8 cellular contexts compared by ENCODE assay signal in the genomic region with DNA sequence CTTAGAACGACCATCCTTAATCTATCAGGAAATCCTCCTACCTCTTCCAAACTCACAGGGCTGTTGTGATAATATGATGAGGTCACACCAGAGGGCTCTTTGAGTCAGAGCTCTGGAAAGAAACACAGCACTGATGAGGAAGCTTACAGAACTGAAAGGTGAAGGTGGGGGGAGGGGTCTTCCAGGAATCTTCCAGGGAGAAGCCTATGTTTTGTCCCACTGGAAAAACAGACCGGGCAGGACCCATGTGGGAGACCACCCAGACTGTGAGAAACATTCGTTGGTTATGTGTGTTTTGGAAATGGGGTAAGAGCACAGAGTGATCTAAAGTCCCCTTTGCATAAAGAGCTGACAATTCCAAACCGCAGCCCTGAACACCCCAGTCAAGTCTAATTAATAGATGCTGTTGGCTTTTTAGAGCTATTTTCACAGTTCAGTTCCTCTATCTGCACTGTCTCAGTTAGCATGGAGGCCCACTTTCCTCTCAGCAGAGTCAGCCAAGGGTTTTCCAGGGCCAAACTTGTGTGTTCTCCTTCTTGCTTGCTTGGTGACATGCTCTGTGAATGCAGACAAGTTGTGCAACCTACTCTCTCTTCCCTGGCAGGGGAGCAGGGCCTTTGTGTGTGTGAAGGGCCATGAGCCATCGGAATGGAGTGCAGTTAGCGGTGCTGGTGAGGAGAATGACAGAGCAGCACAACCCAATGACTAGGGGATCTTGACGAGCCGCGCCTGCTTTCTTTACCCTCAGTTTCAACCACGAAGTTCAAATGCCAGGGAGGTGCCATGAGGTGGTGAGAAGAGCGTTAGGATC. TPM values are rescaled to one million over a fixed set of nuclear protein-coding genes. Genes with fewer than 3 reads are reported as not detected.
DNase-seq lines count a peak whose midpoint lies in the region; ATAC-seq, FAIRE-seq and TF ChIP-seq lines count a peak whose summit lies in the region.

No MANE protein-coding gene starts in this region.

- CTCF ChIA-PET in PC-9 (lab: Charles Lee) (interaction anchor here (1.1 kb wide), 1 partner anchor 21 kb away, joined by 3 read pairs; no protein-coding TSS in a partner anchor), GM10248 (lab: Yijun Ruan, JAX) (interaction anchor here (0.9 to 3.2 kb wide), 7 partner anchors 9 to 56 kb away, joined by 3 to 27 read pairs (median 6); partner anchors contain the start of gene PHLDA3)

- WGBS in pancreas, 2 donors: 70 to 79% methylated on average over 11 of the region's 11 CpGs

- peaks cover 43% of the 10 kb centered on the region for H3F3A ChIP-seq in PC-9 (ENCODE audit: insufficient read depth, low read depth)

- TF ChIP-seq CTCF in PC-9 (conservative IDR thresholded peaks at IDR 0.05) (no peak), pancreas (IDR thresholded peaks at IDR 0.05) (no peak), GM10248 (IDR thresholded peaks at IDR 0.05; ENCODE audit: control extremely low read depth, extremely low read depth, low read depth, missing control alignments) (no peak)

- peaks cover 56% of the 10 kb centered on the region for H3K4me1 ChIP-seq in PC-9 (replicated peaks; ENCODE audit: insufficient read depth)
- peaks cover 0 to 4% (median 0%) of the 10 kb centered on the region in 3 donors for H3K4me1 ChIP-seq in pancreas

- no peak overlapping the region for H3K4me3 ChIP-seq in PC-9
- no peak overlapping the region for H3K4me3 ChIP-seq in pancreas

- intact Hi-C loops in PC-9 (cut with micrococcal nuclease; ENCODE audit: unreplicated experiment) (no loop called here), pancreas (cut with DNase I) (no loop called here)

- no peaks in the 10 kb centered on the region for H4K20me1 ChIP-seq in PC-9 (ENCODE audit: insufficient read depth)

- H3K9me2 ChIP-seq in PC-9 (ENCODE audit: insufficient read depth): no peaks in the 10 kb centered on the region

- peak overlapping the region; percentile 95 for H3K27ac ChIP-seq in PC-9
- peak overlapping the region in 1 of 4 donors; percentile 33 for H3K27ac ChIP-seq in pancreas

- no peak overlapping the region for H2AFZ ChIP-seq in PC-9

- FAIRE-seq in pancreas (lab: Jason Lieb, UNC): no peak

- H3K27me3 ChIP-seq in PC-9 (ENCODE audit: insufficient read depth, low read depth) (no peaks in the 10 kb centered on the region), pancreas (no peaks in the 10 kb centered on the region)

- ATAC-seq in esophagus mucosa (peak; percentile 64), pancreas (peak in 3 of 4 donors; percentile 31 to 41 (median 36)), GM18519 (IDR thresholded peaks at IDR 0.05; ENCODE audit: low FRiP score, unreplicated experiment) (no peak)

- H3K36me3 ChIP-seq in PC-9 (ENCODE audit: low read depth): no peaks in the 10 kb centered on the region
- no peaks in the 10 kb centered on the region for H3K36me3 ChIP-seq in pancreas

- DNase-seq in EH (ENCODE audit: low read depth) (peak; percentile 98), PC-9 (peak; percentile 76 to 96), pancreas (no peak), GM10248 (ENCODE audit: extremely low spot score) (no peak), DMS79 (lab: John Stamatoyannopoulos, UW) (no peak)
- DNase-seq in activated T-cell treated with anti-CD3 and anti-CD28 coated beads, Interleukin-2, amount 50 U/mL, for 1 hour: no peak

- H3K79me2 ChIP-seq in PC-9 (ENCODE audit: low read depth): no peaks in the 10 kb centered on the region

- H3K9me3 ChIP-seq in PC-9 (ENCODE audit: insufficient read depth, low read depth) (no peaks in the 10 kb centered on the region), pancreas (no peaks in the 10 kb centered on the region)

- H3K4me2 ChIP-seq in PC-9: peak overlapping the region; percentile 54

- no TSS peak for BruUV-seq in PC-9 (replicated peaks; lab: Mats Ljungman, UMichigan)

- POLR2A ChIA-PET in PC-9 (lab: Charles Lee; ENCODE audit: unreplicated experiment) (no interaction called here), GM10248 (lab: Yijun Ruan, JAX) (no interaction called here)

RNA-seq across cellular contexts. Expression of gene PHLDA3, which starts 12.3 kb away (rescaled TPM):
- total RNA-seq in PC-9 (2021) (31.6 and 46.4 TPM in 2 replicates), esophagus mucosa (78.6 TPM), pancreas (10 to 100 TPM in 4 of 6 donors, 1 to 10 TPM in 2; 8.6 to 24.4 (median 15.7) TPM)
- 10 to 100 TPM; 10.8 to 11.9 TPM for polyA plus RNA-seq in pancreas

RNA-seq across cellular contexts. Expression of gene TNNI1, which starts 35.2 kb away (rescaled TPM):
- total RNA-seq in PC-9 (2021): not detected in 2 replicates
- total RNA-seq in esophagus mucosa: not detected
- total RNA-seq in pancreas: not detected
- polyA plus RNA-seq in pancreas: under 1 TPM; 0.04 to 0.63 TPM

RNA-seq across cellular contexts. Expression of gene CSRP1, which starts 50.2 kb away (rescaled TPM):
- total RNA-seq in PC-9 (2021) (56.8 and 61.3 TPM in 2 replicates), esophagus mucosa (115 TPM), pancreas (10 to 100 TPM; 49.6 to 91.9 (median 54.8) TPM)
- polyA plus RNA-seq in pancreas: 100 to 1,000 TPM in 1 of 2 donors, 10 to 100 TPM in 1; 91.9 to 103 TPM

RNA-seq across cellular contexts. Expression of gene LAD1, which starts 57.6 kb away (rescaled TPM):
- total RNA-seq in PC-9 (2021) (54.7 and 61.6 TPM in 2 replicates), esophagus mucosa (328 TPM), pancreas (10 to 100 TPM; 28.7 to 62.5 (median 44.3) TPM)
- polyA plus RNA-seq in pancreas: 10 to 100 TPM; 37.3 to 56.3 TPM

Comparison
In these comparisons a context has a peak if more than half of its experiments do, and no peak if none do; other contexts are left out.
1. DNase-seq: peak in EH (single experiment) and PC-9 (2 of 2); none in pancreas (0 of 6), GM10248 (single experiment), activated T-cell treated with anti-CD3 and anti-CD28 coated beads, Interleukin-2, amount 50 U/mL, for 1 hour (single experiment) and DMS79 (single experiment).